In genomic region chr19:38386300-38386967, GRCh38 we compare ENCODE assay signal across 14 cellular contexts. TPM values are rescaled to one million over a fixed set of nuclear protein-coding genes. Genes with fewer than 3 reads are reported as not detected.
DNase-seq lines count a peak whose midpoint lies in the region; ATAC-seq and TF ChIP-seq lines count a peak whose summit lies in the region.
"Had no signal": no experiment of that assay in that cellular context is flagged by ENCODE, and none has a peak within 500 bp of the region (broad histone marks: within the 10 kb centered on the region; RNA-seq: fewer than 3 reads in every experiment).

No MANE protein-coding gene starts in this region.

- DNase-seq in natural killer cell (no peak), coronary artery (ENCODE audit: low spot score) (no peak), lower lobe of right lung (no peak), substantia nigra (lab: John Stamatoyannopoulos, UW) (no peak), KG1 (lab: John Stamatoyannopoulos, UW) (no peak)
- no peak for DNase-seq in natural killer cell treated with Interleukin-12 subunit alpha and Interleukin-12 subunit beta and Interleukin-15 and Interleukin-18, amount 100 ng/mL, for 72 hours (ENCODE audit: low spot score)
- DNase-seq in CD4-positive, alpha-beta T cell = no peak
- DNase-seq in activated T-helper 2 cell treated with anti-CD3 and anti-CD28 coated beads, Interferon-gamma antibody, Interleukin-2, Interleukin-4, amounts not matched to agents 10 μg/mL and 5 μg/mL and 100 μg/mL, durations not matched to agents 14 hours and 24 hours and 36 hours (ENCODE audit: low spot score) = no peak
- DNase-seq: DMS79 treated with DMSO at 0.1 percent for 48 hours, Karpas-422, NCI-H1694 had no signal

- TF ChIP-seq CTCF in natural killer cell (IDR thresholded peaks at IDR 0.05) (no peak), coronary artery (IDR thresholded peaks at IDR 0.05) (no peak), lower lobe of right lung (IDR thresholded peaks at IDR 0.05) (no peak)
- TF ChIP-seq CTCF in CD4-positive, alpha-beta T cell (IDR thresholded peaks at IDR 0.05) = no peak

- no peaks in the 10 kb centered on the region for H3K9me3 Mint-ChIP-seq in natural killer cell
- H3K9me3 Mint-ChIP-seq in natural killer cell treated with Interleukin-12 subunit alpha and Interleukin-12 subunit beta and Interleukin-15 and Interleukin-18, amount 100 ng/mL, for 72 hours = no peaks in the 10 kb centered on the region
- H3K9me3 Mint-ChIP-seq in CD4-positive, alpha-beta T cell = no peaks in the 10 kb centered on the region
- H3K9me3 Mint-ChIP-seq in activated T-helper 2 cell treated with anti-CD3 and anti-CD28 coated beads, Interferon-gamma antibody, Interleukin-2, Interleukin-4, amounts not matched to agents 10 μg/mL and 5 μg/mL and 100 μg/mL, durations not matched to agents 14 hours and 24 hours and 36 hours = no peaks in the 10 kb centered on the region

- peaks cover 11% of the 10 kb centered on the region for H3K36me3 Mint-ChIP-seq in natural killer cell
- H3K36me3 Mint-ChIP-seq in natural killer cell treated with Interleukin-12 subunit alpha and Interleukin-12 subunit beta and Interleukin-15 and Interleukin-18, amount 100 ng/mL, for 72 hours = peaks cover 15% of the 10 kb centered on the region
- H3K36me3 Mint-ChIP-seq in CD4-positive, alpha-beta T cell (ENCODE audit: low read depth) = peaks cover 50% of the 10 kb centered on the region
- peaks cover 35% of the 10 kb centered on the region for H3K36me3 Mint-ChIP-seq in activated T-helper 2 cell treated with anti-CD3 and anti-CD28 coated beads, Interferon-gamma antibody, Interleukin-2, Interleukin-4, amounts not matched to agents 10 μg/mL and 5 μg/mL and 100 μg/mL, durations not matched to agents 14 hours and 24 hours and 36 hours (ENCODE audit: low read depth)

- H3K4me1 ChIP-seq in lower lobe of right lung = peaks cover 32% of the 10 kb centered on the region

- H3K4me3 ChIP-seq in coronary artery (peak overlapping the region; percentile 80), lower lobe of right lung (peak overlapping the region; percentile 62)

- peak overlapping the region; percentile 49 for H3K4me3 Mint-ChIP-seq in natural killer cell
- no peak overlapping the region for H3K4me3 Mint-ChIP-seq in natural killer cell treated with Interleukin-12 subunit alpha and Interleukin-12 subunit beta and Interleukin-15 and Interleukin-18, amount 100 ng/mL, for 72 hours
- H3K4me3 Mint-ChIP-seq in CD4-positive, alpha-beta T cell = no peak overlapping the region
- H3K4me3 Mint-ChIP-seq in activated T-helper 2 cell treated with anti-CD3 and anti-CD28 coated beads, Interferon-gamma antibody, Interleukin-2, Interleukin-4, amounts not matched to agents 10 μg/mL and 5 μg/mL and 100 μg/mL, durations not matched to agents 14 hours and 24 hours and 36 hours (ENCODE audit: low read depth) = no peak overlapping the region

- ATAC-seq in natural killer cell (no peak), lower lobe of right lung (no peak)
- no peak for ATAC-seq in natural killer cell treated with Interleukin-12 subunit alpha and Interleukin-12 subunit beta and Interleukin-15 and Interleukin-18, amount 100 ng/mL, for 72 hours
- ATAC-seq in CD4-positive, alpha-beta T cell (ENCODE audit: poor library complexity) = no peak
- ATAC-seq: HCT116 had no signal

- no peak overlapping the region for H3K27ac ChIP-seq in coronary artery
- no peak overlapping the region for H3K27ac ChIP-seq in lower lobe of right lung
- H3K27ac ChIP-seq in substantia nigra (ENCODE audit: low read depth, low read length, poor library complexity, severe bottlenecking) = no peak overlapping the region
- H3K27ac ChIP-seq in CD4-positive, alpha-beta T cell (ENCODE audit: low read depth, low read length) = no peak overlapping the region
- H3K27ac ChIP-seq: pancreas had no signal

- peaks cover 12% of the 10 kb centered on the region for H3K27me3 ChIP-seq in lower lobe of right lung (ENCODE audit: low read depth)
- H3K27me3 ChIP-seq in CD4-positive, alpha-beta T cell (ENCODE audit: control insufficient read depth, insufficient read depth, low read length) = peaks cover 18% of the 10 kb centered on the region
- H3K27me3 ChIP-seq: pancreas had no signal

- CTCF ChIA-PET in CD4-positive, alpha-beta T cell (lab: Charles Lee) = interaction anchor here (1.7 to 4.7 kb wide), 2 partner anchors 17 to 51 kb away, joined by 11 to 45 read pairs; partner anchors contain the start of genes CATSPERG and FAM98C

- no peak overlapping the region for H3K27ac Mint-ChIP-seq in natural killer cell
- no peak overlapping the region for H3K27ac Mint-ChIP-seq in natural killer cell treated with Interleukin-12 subunit alpha and Interleukin-12 subunit beta and Interleukin-15 and Interleukin-18, amount 100 ng/mL, for 72 hours
- H3K27ac Mint-ChIP-seq in CD4-positive, alpha-beta T cell = no peak overlapping the region
- H3K27ac Mint-ChIP-seq in activated T-helper 2 cell treated with anti-CD3 and anti-CD28 coated beads, Interferon-gamma antibody, Interleukin-2, Interleukin-4, amounts not matched to agents 10 μg/mL and 5 μg/mL and 100 μg/mL, durations not matched to agents 14 hours and 24 hours and 36 hours = no peak overlapping the region

- H3K4me1 Mint-ChIP-seq in natural killer cell = peaks cover 12 to 19% of the 10 kb centered on the region in 2 donors
- H3K4me1 Mint-ChIP-seq in natural killer cell treated with Interleukin-12 subunit alpha and Interleukin-12 subunit beta and Interleukin-15 and Interleukin-18, amount 100 ng/mL, for 72 hours (ENCODE audit: low read depth in 2 of 2) = peaks cover 17 to 22% of the 10 kb centered on the region in 2 donors
- peaks cover 29% of the 10 kb centered on the region for H3K4me1 Mint-ChIP-seq in CD4-positive, alpha-beta T cell (ENCODE audit: low read depth)
- peaks cover 8% of the 10 kb centered on the region for H3K4me1 Mint-ChIP-seq in activated T-helper 2 cell treated with anti-CD3 and anti-CD28 coated beads, Interferon-gamma antibody, Interleukin-2, Interleukin-4, amounts not matched to agents 10 μg/mL and 5 μg/mL and 100 μg/mL, durations not matched to agents 14 hours and 24 hours and 36 hours (ENCODE audit: low read depth)

- POLR2A ChIA-PET in CD4-positive, alpha-beta T cell (lab: Charles Lee) = interaction anchor here (1.8 to 4.3 kb wide), 2 partner anchors 10 to 17 kb away, joined by 11 to 44 read pairs; partner anchors contain the start of gene FAM98C

- no peaks in the 10 kb centered on the region for H3K9me3 ChIP-seq in lower lobe of right lung
- no peaks in the 10 kb centered on the region for H3K9me3 ChIP-seq in CD4-positive, alpha-beta T cell (ENCODE audit: control insufficient read depth, low read length)
- H3K9me3 ChIP-seq: pancreas had no signal

- peaks cover 13 to 20% of the 10 kb centered on the region in 2 donors for H3K27me3 Mint-ChIP-seq in natural killer cell (ENCODE audit: low read depth in 2 of 2)
- peaks cover 16 to 17% of the 10 kb centered on the region in 2 donors for H3K27me3 Mint-ChIP-seq in natural killer cell treated with Interleukin-12 subunit alpha and Interleukin-12 subunit beta and Interleukin-15 and Interleukin-18, amount 100 ng/mL, for 72 hours
- H3K27me3 Mint-ChIP-seq in CD4-positive, alpha-beta T cell = peaks cover 40% of the 10 kb centered on the region
- peaks cover 18% of the 10 kb centered on the region for H3K27me3 Mint-ChIP-seq in activated T-helper 2 cell treated with anti-CD3 and anti-CD28 coated beads, Interferon-gamma antibody, Interleukin-2, Interleukin-4, amounts not matched to agents 10 μg/mL and 5 μg/mL and 100 μg/mL, durations not matched to agents 14 hours and 24 hours and 36 hours (ENCODE audit: low read depth)

- intact Hi-C loops in natural killer cell (cut with micrococcal nuclease) (no loop called here), lower lobe of right lung (cut with DNase I) (no loop called here)
- intact Hi-C loops in CD4-positive, alpha-beta T cell (cut with DNase I, micrococcal nuclease) = loop anchor here in 1 of 2 experiments (5.0 kb wide), 1 partner anchor 49 kb away; the partner anchor contains the start of gene CATSPERG
- intact Hi-C loops in activated T-helper 2 cell treated with anti-CD3 and anti-CD28 coated beads, Interferon-gamma antibody, Interleukin-2, Interleukin-4, amounts not matched to agents 10 μg/mL and 5 μg/mL and 100 μg/mL, durations not matched to agents 14 hours and 24 hours and 36 hours (cut with micrococcal nuclease) = loop anchor here (5.0 kb wide), 1 partner anchor 154 kb away; no protein-coding TSS in a partner anchor

- peaks cover 27% of the 10 kb centered on the region for H3K36me3 ChIP-seq in lower lobe of right lung

RNA-seq across cellular contexts. Expression of gene GGN, which starts 1.4 kb away (rescaled TPM):
- total RNA-seq in natural killer cell = not detected
- under 1 TPM in 1 of 2 donors, not detected in 1; 0.24 TPM for total RNA-seq in natural killer cell treated with Interleukin-12 subunit alpha and Interleukin-12 subunit beta and Interleukin-15 and Interleukin-18, amount 100 ng/mL, for 72 hours
- total RNA-seq in lower lobe of right lung = 0.59 TPM
- total RNA-seq in CD4-positive, alpha-beta T cell = under 1 TPM; 0.17 to 0.19 TPM
- 0.71 TPM in 1 of 2 replicates, not detected in the other for total RNA-seq in activated T-helper 2 cell treated with anti-CD3 and anti-CD28 coated beads, Interferon-gamma antibody, Interleukin-2, Interleukin-4, amounts not matched to agents 10 μg/mL and 5 μg/mL and 100 μg/mL, durations not matched to agents 14 hours and 24 hours and 36 hours

RNA-seq across cellular contexts. Expression of gene SPRED3, which starts 2.1 kb away (rescaled TPM):
- total RNA-seq in natural killer cell = 1 to 10 TPM; 1.1 to 4.2 (median 1.3) TPM
- 1 to 10 TPM; 2.5 to 4.6 TPM for total RNA-seq in natural killer cell treated with Interleukin-12 subunit alpha and Interleukin-12 subunit beta and Interleukin-15 and Interleukin-18, amount 100 ng/mL, for 72 hours
- total RNA-seq in lower lobe of right lung = 0.62 TPM
- 1 to 10 TPM; 1.6 to 1.7 TPM for total RNA-seq in CD4-positive, alpha-beta T cell
- total RNA-seq in activated T-helper 2 cell treated with anti-CD3 and anti-CD28 coated beads, Interferon-gamma antibody, Interleukin-2, Interleukin-4, amounts not matched to agents 10 μg/mL and 5 μg/mL and 100 μg/mL, durations not matched to agents 14 hours and 24 hours and 36 hours = 3.2 TPM in 2 replicates

RNA-seq across cellular contexts. Expression of gene PSMD8, which starts 12.1 kb away (rescaled TPM):
- 100 to 1,000 TPM; 109 to 115 (median 109) TPM for total RNA-seq in natural killer cell
- total RNA-seq in natural killer cell treated with Interleukin-12 subunit alpha and Interleukin-12 subunit beta and Interleukin-15 and Interleukin-18, amount 100 ng/mL, for 72 hours = 100 to 1,000 TPM; 133 to 252 TPM
- 113 TPM for total RNA-seq in lower lobe of right lung
- 10 to 100 TPM; 61.2 to 64.4 TPM for total RNA-seq in CD4-positive, alpha-beta T cell
- total RNA-seq in activated T-helper 2 cell treated with anti-CD3 and anti-CD28 coated beads, Interferon-gamma antibody, Interleukin-2, Interleukin-4, amounts not matched to agents 10 μg/mL and 5 μg/mL and 100 μg/mL, durations not matched to agents 14 hours and 24 hours and 36 hours = 286 and 299 TPM in 2 replicates

RNA-seq across cellular contexts. Expression of gene FAM98C, which starts 16.5 kb away (rescaled TPM):
- total RNA-seq in natural killer cell (10 to 100 TPM; 36.9 to 42.1 (median 41.6) TPM), lower lobe of right lung (21.1 TPM)
- 10 to 100 TPM; 21.8 to 25.8 TPM for total RNA-seq in natural killer cell treated with Interleukin-12 subunit alpha and Interleukin-12 subunit beta and Interleukin-15 and Interleukin-18, amount 100 ng/mL, for 72 hours
- total RNA-seq in CD4-positive, alpha-beta T cell = 10 to 100 TPM; 33.2 to 36.1 TPM
- total RNA-seq in activated T-helper 2 cell treated with anti-CD3 and anti-CD28 coated beads, Interferon-gamma antibody, Interleukin-2, Interleukin-4, amounts not matched to agents 10 μg/mL and 5 μg/mL and 100 μg/mL, durations not matched to agents 14 hours and 24 hours and 36 hours = 32.7 and 34.5 TPM in 2 replicates

RNA-seq across cellular contexts. Expression of gene RASGRP4, which starts 39.6 kb away (rescaled TPM):
- total RNA-seq in natural killer cell (1 to 10 TPM; 2.3 to 9.3 (median 5.7) TPM), lower lobe of right lung (13.5 TPM)
- total RNA-seq in natural killer cell treated with Interleukin-12 subunit alpha and Interleukin-12 subunit beta and Interleukin-15 and Interleukin-18, amount 100 ng/mL, for 72 hours = 1 to 10 TPM in 1 of 2 donors, not detected in 1; 1.9 TPM
- total RNA-seq in CD4-positive, alpha-beta T cell = under 1 TPM; 0.30 to 0.45 TPM
- total RNA-seq in activated T-helper 2 cell treated with anti-CD3 and anti-CD28 coated beads, Interferon-gamma antibody, Interleukin-2, Interleukin-4, amounts not matched to agents 10 μg/mL and 5 μg/mL and 100 μg/mL, durations not matched to agents 14 hours and 24 hours and 36 hours = 17.6 and 20.0 TPM in 2 replicates
- total RNA-seq: fibroblast of lung had no signal
